In genomic region chr10:1036341-1036791, GRCh38 we compare ENCODE assay signal across 2 cellular contexts.
TF ChIP-seq lines count a peak whose summit lies in the region.

No MANE protein-coding gene starts in this region.

TF ChIP-seq in SK-N-SH treated with all-trans-retinoic acid at 6 μM for 48 hours, 23 proteins besides CTCF, POLR2A, EP300 and RAD21:
- no peak for TF ChIP-seq ISL1 (CRISPR knock-in tag; IDR thresholded peaks at IDR 0.05)

TF ChIP-seq in SK-N-SH, 30 proteins besides CTCF, POLR2A, EP300 and RAD21:
- TF ChIP-seq TEAD4 (IDR thresholded peaks at IDR 0.05; ENCODE audit: borderline replicate concordance, insufficient read depth), result no peak
- no peak for TF ChIP-seq FOXJ3 (CRISPR knock-in tag; IDR thresholded peaks at IDR 0.05)
- no peak for TF ChIP-seq IRF3 (IDR thresholded peaks at IDR 0.05; ENCODE audit: low read depth, low read length)
- TF ChIP-seq EZH2phosphoT487 (IDR thresholded peaks at IDR 0.05; ENCODE audit: borderline replicate concordance, low read depth), result no peak
